ENCODE assay signal across 20 cellular contexts in genomic region chr3:157163554-157163953, GRCh38.
A peak's percentile ranks its signal among the peaks of the same experiment; 100 is the strongest.
DNase-seq lines count a peak whose midpoint lies in the region; ATAC-seq and TF ChIP-seq lines count a peak whose summit lies in the region.
"Had no signal": no experiment of that assay in that cellular context is flagged by ENCODE, and none has a peak within 500 bp of the region (broad histone marks: within the 10 kb centered on the region; RNA-seq: fewer than 3 reads in every experiment).

No MANE protein-coding gene starts in this region.

- H3K4me3 Mint-ChIP-seq in stimulated activated naive CD8-positive, alpha-beta T cell treated with anti-CD3 and anti-CD28 coated beads, Interleukin-15, Interleukin-2, amounts not matched to agents 100 ng/mL and 50 ng/mL, for 24 hours = no peak overlapping the region
- no peak overlapping the region for H3K4me3 Mint-ChIP-seq in stimulated activated naive CD8-positive, alpha-beta T cell treated with anti-CD3 and anti-CD28 coated beads, Interleukin-15, amount 100 ng/mL, for 72 hours
- H3K4me3 Mint-ChIP-seq in dendritic cell treated with granulocyte-macrophage colony-stimulating factor and Interleukin-4, amounts not matched to agents 40 ng/mL and 50 ng/mL, for 4 days = no peak overlapping the region
- H3K4me3 Mint-ChIP-seq: H9 had no signal

- no peak overlapping the region for H3K4me3 ChIP-seq in neutrophil (ENCODE audit: low read depth in 1 of 2, low read length in 1 of 2)
- H3K4me3 ChIP-seq: A549, SJCRH30 had no signal

- intact Hi-C loops in dendritic cell treated with granulocyte-macrophage colony-stimulating factor and Interleukin-4, amounts not matched to agents 40 ng/mL and 50 ng/mL, for 4 days (cut with micrococcal nuclease) = no loop called here

- H3K36me3 Mint-ChIP-seq in stimulated activated naive CD8-positive, alpha-beta T cell treated with anti-CD3 and anti-CD28 coated beads, Interleukin-15, Interleukin-2, amounts not matched to agents 100 ng/mL and 50 ng/mL, for 24 hours (ENCODE audit: low read depth) = peaks cover 19% of the 10 kb centered on the region
- peaks cover 19% of the 10 kb centered on the region for H3K36me3 Mint-ChIP-seq in dendritic cell treated with granulocyte-macrophage colony-stimulating factor and Interleukin-4, amounts not matched to agents 40 ng/mL and 50 ng/mL, for 4 days (ENCODE audit: low read depth)

- TF ChIP-seq CTCF in neutrophil (IDR thresholded peaks at IDR 0.05) = no peak

- DNase-seq in stimulated activated naive CD8-positive, alpha-beta T cell treated with anti-CD3 and anti-CD28 coated beads, Interleukin-15, amount 100 ng/mL, for 72 hours = no peak
- DNase-seq in NCI-H1694 (lab: John Stamatoyannopoulos, UW) (no peak), NCI-H510A (lab: John Stamatoyannopoulos, UW) (no peak), retina (no peak)
- DNase-seq: C1 segment of cervical spinal cord, DMS79 treated with DMSO at 0.1 percent for 48 hours, H9, Kasumi-1, MM.1S, NCI-H1092 treated with DMSO at 0.1 percent for 48 hours, NCI-H146, NCI-H2081, NCI-H446 treated with DMSO at 0.1 percent for 48 hours, SJCRH30 had no signal

- H3K4me1 ChIP-seq in neutrophil (ENCODE audit: control insufficient read depth in 1 of 2, insufficient read depth in 1 of 2, low read depth in 1 of 2, low read length in 1 of 2) = peaks cover 25 to 32% of the 10 kb centered on the region in 2 experiments
- H3K4me1 ChIP-seq: SJCRH30 had no signal

- H3K27ac Mint-ChIP-seq in stimulated activated naive CD8-positive, alpha-beta T cell treated with anti-CD3 and anti-CD28 coated beads, Interleukin-15, Interleukin-2, amounts not matched to agents 100 ng/mL and 50 ng/mL, for 24 hours = peak overlapping the region; percentile 36
- H3K27ac Mint-ChIP-seq in stimulated activated naive CD8-positive, alpha-beta T cell treated with anti-CD3 and anti-CD28 coated beads, Interleukin-15, amount 100 ng/mL, for 72 hours = peak overlapping the region in 1 of 2 donors; percentile 79
- peak overlapping the region; percentile 77 for H3K27ac Mint-ChIP-seq in dendritic cell treated with granulocyte-macrophage colony-stimulating factor and Interleukin-4, amounts not matched to agents 40 ng/mL and 50 ng/mL, for 4 days
- H3K27ac Mint-ChIP-seq: H9 had no signal

- peak overlapping the region; percentile 31 for H3K27ac ChIP-seq in neutrophil
- H3K27ac ChIP-seq: A549, SJCRH30 had no signal

- H3K36me3 ChIP-seq in neutrophil = peaks cover 4% of the 10 kb centered on the region

- H3K27me3 Mint-ChIP-seq in stimulated activated naive CD8-positive, alpha-beta T cell treated with anti-CD3 and anti-CD28 coated beads, Interleukin-15, Interleukin-2, amounts not matched to agents 100 ng/mL and 50 ng/mL, for 24 hours = no peaks in the 10 kb centered on the region
- H3K27me3 Mint-ChIP-seq in stimulated activated naive CD8-positive, alpha-beta T cell treated with anti-CD3 and anti-CD28 coated beads, Interleukin-15, amount 100 ng/mL, for 72 hours = no peaks in the 10 kb centered on the region
- no peaks in the 10 kb centered on the region for H3K27me3 Mint-ChIP-seq in dendritic cell treated with granulocyte-macrophage colony-stimulating factor and Interleukin-4, amounts not matched to agents 40 ng/mL and 50 ng/mL, for 4 days
- H3K27me3 Mint-ChIP-seq: IgD-negative memory B cell had no signal

- H3K4me1 Mint-ChIP-seq in stimulated activated naive CD8-positive, alpha-beta T cell treated with anti-CD3 and anti-CD28 coated beads, Interleukin-15, Interleukin-2, amounts not matched to agents 100 ng/mL and 50 ng/mL, for 24 hours (ENCODE audit: low read depth) = peaks cover 24% of the 10 kb centered on the region
- peaks cover 33% of the 10 kb centered on the region for H3K4me1 Mint-ChIP-seq in stimulated activated naive CD8-positive, alpha-beta T cell treated with anti-CD3 and anti-CD28 coated beads, Interleukin-15, amount 100 ng/mL, for 72 hours
- peaks cover 37% of the 10 kb centered on the region for H3K4me1 Mint-ChIP-seq in dendritic cell treated with granulocyte-macrophage colony-stimulating factor and Interleukin-4, amounts not matched to agents 40 ng/mL and 50 ng/mL, for 4 days (ENCODE audit: low read depth)

- ATAC-seq in stimulated activated naive CD8-positive, alpha-beta T cell treated with anti-CD3 and anti-CD28 coated beads, Interleukin-15, amount 100 ng/mL, for 72 hours = no peak
- ATAC-seq: A549, Panc1 had no signal

- no peaks in the 10 kb centered on the region for H3K9me3 ChIP-seq in neutrophil
- H3K9me3 ChIP-seq: A549, SJCRH30 had no signal

- no peaks in the 10 kb centered on the region for H3K27me3 ChIP-seq in neutrophil
- H3K27me3 ChIP-seq: SJCRH30 had no signal

- no peaks in the 10 kb centered on the region for H3K9me3 Mint-ChIP-seq in stimulated activated naive CD8-positive, alpha-beta T cell treated with anti-CD3 and anti-CD28 coated beads, Interleukin-15, Interleukin-2, amounts not matched to agents 100 ng/mL and 50 ng/mL, for 24 hours
- no peaks in the 10 kb centered on the region for H3K9me3 Mint-ChIP-seq in stimulated activated naive CD8-positive, alpha-beta T cell treated with anti-CD3 and anti-CD28 coated beads, Interleukin-15, amount 100 ng/mL, for 72 hours
- no peaks in the 10 kb centered on the region for H3K9me3 Mint-ChIP-seq in dendritic cell treated with granulocyte-macrophage colony-stimulating factor and Interleukin-4, amounts not matched to agents 40 ng/mL and 50 ng/mL, for 4 days
- H3K9me3 Mint-ChIP-seq: H9, IgD-negative memory B cell had no signal
